In genomic region chr21:26732442-26733221, GRCh38 we compare ENCODE assay signal across 8 cellular contexts.
A peak's percentile ranks its signal among the peaks of the same experiment; 100 is the strongest.
DNase-seq lines count a peak whose midpoint lies in the region; ATAC-seq, FAIRE-seq and TF ChIP-seq lines count a peak whose summit lies in the region.

No MANE protein-coding gene starts in this region.

- TF ChIP-seq CTCF in NB4 (IDR thresholded peaks at IDR 0.05; ENCODE audit: low read depth, low read length) (peak; percentile 50), bronchial epithelial cell (IDR thresholded peaks at IDR 0.05; ENCODE audit: insufficient read depth, low read length, severe bottlenecking) (peak; percentile 81)

- H3K36me3 ChIP-seq in bronchial epithelial cell (ENCODE audit: control insufficient read depth, insufficient read depth, low read length): no peaks in the 10 kb centered on the region

- FAIRE-seq in bronchial epithelial cell (lab: Jason Lieb, UNC): no peak

- DNase-seq in NCI-H1694 (lab: John Stamatoyannopoulos, UW) (peak; percentile 7), NCI-H1694 treated with DMSO at 0.1 percent for 48 hours (lab: John Stamatoyannopoulos, UW) (no peak), NB4 (ENCODE audit: low read depth) (peak; percentile 22), bronchial epithelial cell (ENCODE audit: low read depth) (peak; percentile 38), left kidney (ENCODE audit: low read depth, low spot score) (peak; percentile 78), stromal cell of bone marrow (ENCODE audit: low read depth) (peak; percentile 30)
- DNase-seq in stimulated activated naive CD4-positive, alpha-beta T cell treated with Interleukin-2 at 50 U/mL for 16 hours (lab: John Stamatoyannopoulos, UW): no peak

- ATAC-seq in GM21381 (IDR thresholded peaks at IDR 0.05; ENCODE audit: unreplicated experiment): no peak

- H3K4me3 ChIP-seq in NB4 (ENCODE audit: low read depth, low read length) (no peak overlapping the region), bronchial epithelial cell (ENCODE audit: low read depth, low read length) (no peak overlapping the region)

- no peaks in the 10 kb centered on the region for H3K27me3 ChIP-seq in bronchial epithelial cell (ENCODE audit: control insufficient read depth, insufficient read depth, low read length)

- no peak for TF ChIP-seq POLR2A in NB4 (IDR thresholded peaks at IDR 0.05; ENCODE audit: extremely low read depth, insufficient read length)

Comparison
In these comparisons a context has a peak if more than half of its experiments do, and no peak if none do; other contexts are left out.
1. DNase-seq: peak in NCI-H1694 (single experiment), NB4 (single experiment), bronchial epithelial cell (single experiment), left kidney (single experiment) and stromal cell of bone marrow (single experiment); none in NCI-H1694 treated with DMSO at 0.1 percent for 48 hours (single experiment) and stimulated activated naive CD4-positive, alpha-beta T cell treated with Interleukin-2 at 50 U/mL for 16 hours (single experiment).